Comparison of ENCODE assay signal across 15 cellular contexts in genomic region chr3:157310329-157311065, GRCh38.
DNase-seq lines count a peak whose midpoint lies in the region; ATAC-seq and TF ChIP-seq lines count a peak whose summit lies in the region.
"Had no signal": no experiment of that assay in that cellular context is flagged by ENCODE, and none has a peak within 500 bp of the region (broad histone marks: within the 10 kb centered on the region; RNA-seq: fewer than 3 reads in every experiment).

No MANE protein-coding gene starts in this region.

- H3K27ac ChIP-seq in mesendoderm (ENCODE audit: low read depth, low read length) (no peak overlapping the region), right cardiac atrium (ENCODE audit: low read length) (no peak overlapping the region)
- H3K27ac ChIP-seq: body of pancreas, spleen had no signal

- no peaks in the 10 kb centered on the region for H3K9me3 ChIP-seq in Loucy (ENCODE audit: insufficient read depth, low read depth, low read length)
- no peaks in the 10 kb centered on the region for H3K9me3 ChIP-seq in right cardiac atrium (ENCODE audit: control insufficient read depth, low read length)
- H3K9me3 ChIP-seq: body of pancreas, HAP-1, spleen had no signal

- H3F3A ChIP-seq in Loucy (ENCODE audit: low read depth) = no peaks in the 10 kb centered on the region

- TF ChIP-seq CTCF in Loucy (conservative IDR thresholded peaks at IDR 0.05; ENCODE audit: low read length) = no peak

- no peak overlapping the region for H2BK120ac ChIP-seq in mesendoderm (ENCODE audit: low read depth, low read length)

- no peak overlapping the region for H3K9ac ChIP-seq in Loucy (ENCODE audit: low read depth, low read length, poor library complexity, severe bottlenecking)
- no peak overlapping the region for H3K9ac ChIP-seq in mesendoderm (ENCODE audit: low read length)

- no peak overlapping the region for H2BK5ac ChIP-seq in mesendoderm (ENCODE audit: low read length)

- H3K27me3 ChIP-seq in Loucy (ENCODE audit: insufficient read depth, low read length, poor library complexity, severe bottlenecking) = no peaks in the 10 kb centered on the region
- H3K27me3 ChIP-seq in mesendoderm (ENCODE audit: insufficient read depth, low read length, poor library complexity) = no peaks in the 10 kb centered on the region
- H3K27me3 ChIP-seq in right cardiac atrium (ENCODE audit: control insufficient read depth, insufficient read depth) = no peaks in the 10 kb centered on the region
- H3K27me3 ChIP-seq: body of pancreas, spleen had no signal

- peak; percentile 28 for DNase-seq in HCEC 1CT
- DNase-seq in mesendoderm = peak; percentile 15
- DNase-seq in HK-2 (ENCODE audit: unreplicated experiment) = no peak
- no peak for DNase-seq in stimulated activated CD8-positive, alpha-beta memory T cell treated with anti-CD3 and anti-CD28 coated beads, Interleukin-4, amount 100 ng/mL, for 48 hours
- DNase-seq in right cardiac atrium = no peak
- DNase-seq: activated gamma-delta T cell; body of pancreas; CD4-positive, alpha-beta T cell; NCI-H2081 treated with DMSO at 0.1 percent for 48 hours; nucleus accumbens; spleen had no signal

- no peak overlapping the region for H4K8ac ChIP-seq in mesendoderm (ENCODE audit: low read depth, low read length)

- H4K20me1 ChIP-seq in Loucy (ENCODE audit: insufficient read depth, low read length, poor library complexity, severe bottlenecking) = no peaks in the 10 kb centered on the region

- no peak overlapping the region for H3K4me3 ChIP-seq in Loucy (ENCODE audit: low read length, poor library complexity, severe bottlenecking)
- no peak overlapping the region for H3K4me3 ChIP-seq in mesendoderm (ENCODE audit: low read length)
- no peak overlapping the region for H3K4me3 ChIP-seq in right cardiac atrium (ENCODE audit: low read length)
- H3K4me3 ChIP-seq: body of pancreas, HAP-1, spleen had no signal

- no peak overlapping the region for H3K4ac ChIP-seq in mesendoderm (ENCODE audit: low read depth, low read length)

- H3K9me2 ChIP-seq in Loucy (replicated peaks; ENCODE audit: low read depth, low read length) = no peaks in the 10 kb centered on the region

- H2AK5ac ChIP-seq in mesendoderm (ENCODE audit: low read length) = no peak overlapping the region

- no peaks in the 10 kb centered on the region for H3K79me1 ChIP-seq in mesendoderm (ENCODE audit: low read length)

- no peaks in the 10 kb centered on the region for H3K36me3 ChIP-seq in Loucy (ENCODE audit: insufficient read depth, low read length)
- H3K36me3 ChIP-seq in mesendoderm (ENCODE audit: control insufficient read depth, insufficient read depth, low read length) = no peaks in the 10 kb centered on the region
- H3K36me3 ChIP-seq: HAP-1, spleen had no signal

- peak overlapping the region; percentile 29; the same call in 1 of the 2 replicates for H2AFZ ChIP-seq in Loucy (ENCODE audit: low read length)

- no CpG with 5 or more reads among the region's 6 CpGs for WGBS in mesendoderm (ENCODE audit: extremely low coverage, insufficient coverage, low lambda C conversion rate)
- WGBS in right cardiac atrium = 88% methylated on average over 6 of the region's 6 CpGs

- H3K23ac ChIP-seq in mesendoderm (ENCODE audit: low read length) = no peak overlapping the region

- H3K18ac ChIP-seq in mesendoderm (ENCODE audit: low read length) = no peak overlapping the region

- ATAC-seq in GM19025 (IDR thresholded peaks at IDR 0.05; ENCODE audit: low read depth, unreplicated experiment) (peak; percentile 75), HG02610 (IDR thresholded peaks at IDR 0.05; ENCODE audit: unreplicated experiment) (no peak), right cardiac atrium (no peak)
- ATAC-seq: body of pancreas had no signal

- no peak overlapping the region for H2BK15ac ChIP-seq in mesendoderm (replicated peaks; ENCODE audit: low read depth)

- no peak overlapping the region for H3K4me2 ChIP-seq in Loucy (ENCODE audit: low read depth, low read length, poor library complexity, severe bottlenecking)
- no peak overlapping the region for H3K4me2 ChIP-seq in mesendoderm (ENCODE audit: low read length)

- no peak overlapping the region for H3K56ac ChIP-seq in mesendoderm (ENCODE audit: low read length)

- H3K79me2 ChIP-seq in Loucy (ENCODE audit: insufficient read depth, low read length) = no peaks in the 10 kb centered on the region
- no peaks in the 10 kb centered on the region for H3K79me2 ChIP-seq in mesendoderm (ENCODE audit: control insufficient read depth, insufficient read depth, low read length)

- H3K4me1 ChIP-seq in Loucy (ENCODE audit: insufficient read depth, low read length, poor library complexity, severe bottlenecking) (peaks cover 15% of the 10 kb centered on the region), mesendoderm (ENCODE audit: control insufficient read depth, low read depth, low read length) (no peaks in the 10 kb centered on the region), right cardiac atrium (ENCODE audit: control insufficient read depth, insufficient read depth, low read length) (no peaks in the 10 kb centered on the region)
- H3K4me1 ChIP-seq: body of pancreas, HAP-1, spleen had no signal

- no peak overlapping the region for H4K5ac ChIP-seq in mesendoderm (ENCODE audit: low read length)

- intact Hi-C loops in right cardiac atrium (cut with DNase I) = no loop called here

Comparison
In these comparisons a context has a peak if more than half of its experiments do, and no peak if none do; other contexts are left out.
1. DNase-seq: peak in HCEC 1CT (single experiment) and mesendoderm (single experiment); none in HK-2 (single experiment), stimulated activated CD8-positive, alpha-beta memory T cell treated with anti-CD3 and anti-CD28 coated beads, Interleukin-4, amount 100 ng/mL, for 48 hours (single experiment) and right cardiac atrium (0 of 3).